ENCODE assay signal across 24 cellular contexts in genomic region chr11:125933030-125933813, GRCh38. TPM values are rescaled to one million over a fixed set of nuclear protein-coding genes. Genes with fewer than 3 reads are reported as not detected.
A peak's percentile ranks its signal among the peaks of the same experiment; 100 is the strongest.
DNase-seq lines count a peak whose midpoint lies in the region; ATAC-seq and TF ChIP-seq lines count a peak whose summit lies in the region.
"Had no signal": no experiment of that assay in that cellular context is flagged by ENCODE, and none has a peak within 500 bp of the region (broad histone marks: within the 10 kb centered on the region; RNA-seq: fewer than 3 reads in every experiment).

No MANE protein-coding gene starts in this region.

- H3K36me3 Mint-ChIP-seq in activated CD8-positive, alpha-beta memory T cell treated with anti-CD3 and anti-CD28 coated beads, Interleukin-2, amount 10 ng/mL, durations not matched to agents 7 days and 5 days, result no peaks in the 10 kb centered on the region
- H3K36me3 Mint-ChIP-seq: CD14-positive monocyte; stimulated activated memory B cell treated with anti-CD40 and anti-IgM and Interleukin-4, amounts not matched to agents 10 μg/mL and 1 μg/mL and 100 μg/mL, for 72 hours had no signal

- peak overlapping the region; percentile 61; the same call in 1 of the 2 replicates for H3K9ac ChIP-seq in iPS-20b (ENCODE audit: low read depth, low read length)
- H3K9ac ChIP-seq: KMS-11 had no signal

- peak; percentile 63 for ATAC-seq in activated CD8-positive, alpha-beta memory T cell treated with anti-CD3 and anti-CD28 coated beads, Interleukin-2, amount 10 ng/mL, durations not matched to agents 7 days and 5 days
- ATAC-seq in GM18907 (IDR thresholded peaks at IDR 0.05; ENCODE audit: unreplicated experiment), result no peak
- ATAC-seq: foreskin keratinocyte; stimulated activated memory B cell treated with anti-CD40 and anti-IgM and Interleukin-4, amounts not matched to agents 10 μg/mL and 1 μg/mL and 100 μg/mL, for 72 hours had no signal

- no peaks in the 10 kb centered on the region for H3K9me3 Mint-ChIP-seq in activated CD8-positive, alpha-beta memory T cell treated with anti-CD3 and anti-CD28 coated beads, Interleukin-2, amount 10 ng/mL, durations not matched to agents 7 days and 5 days (ENCODE audit: low read depth)
- H3K9me3 Mint-ChIP-seq: stimulated activated memory B cell treated with anti-CD40 and anti-IgM and Interleukin-4, amounts not matched to agents 10 μg/mL and 1 μg/mL and 100 μg/mL, for 72 hours had no signal

- H3K27ac ChIP-seq in iPS-20b (ENCODE audit: low read length) (no peak overlapping the region), esophagus squamous epithelium (no peak overlapping the region)
- H3K27ac ChIP-seq: foreskin keratinocyte, KMS-11, VCaP had no signal

- H3K36me3 ChIP-seq in iPS-20b (ENCODE audit: insufficient read depth, low read depth, low read length), result no peaks in the 10 kb centered on the region
- no peaks in the 10 kb centered on the region for H3K36me3 ChIP-seq in esophagus squamous epithelium

- H3K4me3 ChIP-seq in iPS-20b (ENCODE audit: low read length), result peak overlapping the region; percentile 34; the same call in 1 of the 2 replicates
- no peak overlapping the region for H3K4me3 ChIP-seq in esophagus squamous epithelium

- intact Hi-C loops in esophagus squamous epithelium (cut with DNase I), result no loop called here

- TF ChIP-seq CTCF in esophagus squamous epithelium (IDR thresholded peaks at IDR 0.05), result no peak

- WGBS in esophagus squamous epithelium, 2 donors, result 72 to 73% methylated on average over 9 to 12 of the region's 12 CpGs

- H3K27me3 Mint-ChIP-seq in activated CD8-positive, alpha-beta memory T cell treated with anti-CD3 and anti-CD28 coated beads, Interleukin-2, amount 10 ng/mL, durations not matched to agents 7 days and 5 days, result peaks cover 37% of the 10 kb centered on the region

- peaks cover 13% of the 10 kb centered on the region for H3K4me1 Mint-ChIP-seq in activated CD8-positive, alpha-beta memory T cell treated with anti-CD3 and anti-CD28 coated beads, Interleukin-2, amount 10 ng/mL, durations not matched to agents 7 days and 5 days
- H3K4me1 Mint-ChIP-seq: stimulated activated memory B cell treated with anti-CD40 and anti-IgM and Interleukin-4, amounts not matched to agents 10 μg/mL and 1 μg/mL and 100 μg/mL, for 72 hours had no signal

- DNase-seq in stimulated activated CD4-positive, alpha-beta T cell treated with anti-CD3 and anti-CD28 coated beads, Interleukin-15, amount 100 ng/mL, for 24 hours, result peak; percentile 10
- no peak for DNase-seq in stimulated activated CD4-positive, alpha-beta T cell treated with anti-CD3 and anti-CD28 coated beads, Interleukin-2, amount 100 ng/mL, for 24 hours
- peak; percentile 68 for DNase-seq in activated CD8-positive, alpha-beta memory T cell treated with anti-CD3 and anti-CD28 coated beads, Interleukin-2, amount 10 ng/mL, durations not matched to agents 7 days and 5 days
- no peak for DNase-seq in esophagus squamous epithelium (lab: John Stamatoyannopoulos, UW)
- DNase-seq in foreskin melanocyte, result no peak
- DNase-seq: aorta; central memory CD4-positive, alpha-beta T cell; foreskin keratinocyte; GDM1; hypothalamus; kidney glomerular epithelial cell; mammary epithelial cell; NCI-H187 treated with DMSO at 0.1 percent for 48 hours; NCI-H226; stimulated activated CD4-positive, alpha-beta T cell treated with anti-CD3 and anti-CD28 coated beads, Interleukin-12 subunit alpha, Interleukin-12 subunit beta, amount 100 ng/mL, for 4 hours had no signal

- H3K9me3 ChIP-seq in iPS-20b (ENCODE audit: insufficient read depth, low read depth, low read length), result no peaks in the 10 kb centered on the region; the same call in 1 of the 2 replicates
- no peaks in the 10 kb centered on the region for H3K9me3 ChIP-seq in esophagus squamous epithelium

- H3K4me1 ChIP-seq in iPS-20b (ENCODE audit: insufficient read depth, low read length) (peaks cover 15% of the 10 kb centered on the region; the same call in 1 of the 2 replicates), esophagus squamous epithelium (peaks cover 0 to 7% (median 5%) of the 10 kb centered on the region in 3 donors)
- H3K4me1 ChIP-seq: foreskin keratinocyte had no signal

- H3K27me3 ChIP-seq in iPS-20b (ENCODE audit: insufficient read depth, low read length), result peaks cover 12% of the 10 kb centered on the region; the same call in 1 of the 2 replicates
- H3K27me3 ChIP-seq in esophagus squamous epithelium, result peaks cover 0 to 8% (median 0%) of the 10 kb centered on the region in 4 donors

- H3K4me3 Mint-ChIP-seq in activated CD8-positive, alpha-beta memory T cell treated with anti-CD3 and anti-CD28 coated beads, Interleukin-2, amount 10 ng/mL, durations not matched to agents 7 days and 5 days, result no peak overlapping the region
- H3K4me3 Mint-ChIP-seq: CD14-positive monocyte; stimulated activated memory B cell treated with anti-CD40 and anti-IgM and Interleukin-4, amounts not matched to agents 10 μg/mL and 1 μg/mL and 100 μg/mL, for 72 hours had no signal

- TF ChIP-seq POLR2A in esophagus squamous epithelium (IDR thresholded peaks at IDR 0.05), result no peak

- H3K27ac Mint-ChIP-seq in activated CD8-positive, alpha-beta memory T cell treated with anti-CD3 and anti-CD28 coated beads, Interleukin-2, amount 10 ng/mL, durations not matched to agents 7 days and 5 days, result no peak overlapping the region
- H3K27ac Mint-ChIP-seq: stimulated activated memory B cell treated with anti-CD40 and anti-IgM and Interleukin-4, amounts not matched to agents 10 μg/mL and 1 μg/mL and 100 μg/mL, for 72 hours had no signal

- CTCF ChIA-PET in activated CD8-positive, alpha-beta memory T cell treated with anti-CD3 and anti-CD28 coated beads, Interleukin-2, amount 10 ng/mL, durations not matched to agents 7 days and 5 days (lab: Charles Lee), result interaction anchor here (1.3 kb wide), 1 partner anchor 12 kb away, joined by 3 read pairs; the partner anchor contains the start of gene VSIG10L2

RNA-seq across cellular contexts. Expression of gene VSIG10L2, which starts 12.6 kb away (rescaled TPM):
- total RNA-seq in activated CD8-positive, alpha-beta memory T cell treated with anti-CD3 and anti-CD28 coated beads, Interleukin-2, amount 10 ng/mL, durations not matched to agents 7 days and 5 days, result not detected
- under 1 TPM in 3 of 4 donors, not detected in 1; under 0.01 to 0.27 (median 0.09) TPM for total RNA-seq in esophagus squamous epithelium
- total RNA-seq: epithelial cell of proximal tubule, foreskin keratinocyte, H4, mammary epithelial cell, SK-MEL-5 had no signal

RNA-seq across cellular contexts. Expression of gene DDX25, which starts 28.9 kb away (rescaled TPM):
- under 1 TPM in 1 of 2 experiments, not detected in 1; 0.50 TPM for total RNA-seq in activated CD8-positive, alpha-beta memory T cell treated with anti-CD3 and anti-CD28 coated beads, Interleukin-2, amount 10 ng/mL, durations not matched to agents 7 days and 5 days
- total RNA-seq in esophagus squamous epithelium, result under 1 TPM in 1 of 4 donors, not detected in 3; 0.38 TPM
- total RNA-seq: epithelial cell of proximal tubule, foreskin keratinocyte, H4, mammary epithelial cell had no signal

RNA-seq across cellular contexts. Expression of gene PUS3, which starts 30.2 kb away (rescaled TPM):
- 10 to 100 TPM; 11.0 to 13.1 TPM for total RNA-seq in activated CD8-positive, alpha-beta memory T cell treated with anti-CD3 and anti-CD28 coated beads, Interleukin-2, amount 10 ng/mL, durations not matched to agents 7 days and 5 days
- total RNA-seq in esophagus squamous epithelium, result 10 to 100 TPM in 2 of 4 donors, 1 to 10 TPM in 2; 9.2 to 11.9 (median 10.7) TPM

RNA-seq across cellular contexts. Expression of gene HYLS1, which starts 45.8 kb away (rescaled TPM):
- total RNA-seq in activated CD8-positive, alpha-beta memory T cell treated with anti-CD3 and anti-CD28 coated beads, Interleukin-2, amount 10 ng/mL, durations not matched to agents 7 days and 5 days, result 10 to 100 TPM in 1 of 2 experiments, 1 to 10 TPM in 1; 8.9 to 11.2 TPM
- 1 to 10 TPM; 1.4 to 5.0 (median 4.0) TPM for total RNA-seq in esophagus squamous epithelium

Comparison
In these comparisons a context has a peak if more than half of its experiments do, and no peak if none do; other contexts are left out.
1. DNase-seq: peak in stimulated activated CD4-positive, alpha-beta T cell treated with anti-CD3 and anti-CD28 coated beads, Interleukin-15, amount 100 ng/mL, for 24 hours (single experiment) and activated CD8-positive, alpha-beta memory T cell treated with anti-CD3 and anti-CD28 coated beads, Interleukin-2, amount 10 ng/mL, durations not matched to agents 7 days and 5 days (single experiment); none in stimulated activated CD4-positive, alpha-beta T cell treated with anti-CD3 and anti-CD28 coated beads, Interleukin-2, amount 100 ng/mL, for 24 hours (0 of 2), esophagus squamous epithelium (single experiment) and foreskin melanocyte (single experiment).